ENCODE assay signal across 1 cellular context in genomic region chr16:65285128-65286120, GRCh38.
TF ChIP-seq lines count a peak whose summit lies in the region.

No MANE protein-coding gene starts in this region.

TF ChIP-seq in GM23338, 12 proteins besides CTCF, POLR2A, EP300 and RAD21 (continued from another document):
- TF ChIP-seq ZNF462 (CRISPR knock-in tag; IDR thresholded peaks at IDR 0.05) (no peak), EZH2 (IDR thresholded peaks at IDR 0.05; ENCODE audit: low read depth, unreplicated experiment) (no peak), REST (IDR thresholded peaks at IDR 0.05; ENCODE audit: unreplicated experiment) (no peak), EZH2phosphoT487 (IDR thresholded peaks at IDR 0.05; ENCODE audit: unreplicated experiment) (no peak)
TF ChIP-seq in GM23338: peak in this region for 0.
